In genomic region chr1:209072481-209072880, GRCh38 we compare ENCODE assay signal across 20 cellular contexts.
A peak's percentile ranks its signal among the peaks of the same experiment; 100 is the strongest.
DNase-seq lines count a peak whose midpoint lies in the region; ATAC-seq and TF ChIP-seq lines count a peak whose summit lies in the region.
"Had no signal": no experiment of that assay in that cellular context is flagged by ENCODE, and none has a peak within 500 bp of the region (broad histone marks: within the 10 kb centered on the region; RNA-seq: fewer than 3 reads in every experiment).

No MANE protein-coding gene starts in this region.

- CTCF ChIA-PET in activated CD8-positive, alpha-beta memory T cell treated with anti-CD3 and anti-CD28 coated beads, Interleukin-2, amount 10 ng/mL, durations not matched to agents 7 days and 5 days (lab: Charles Lee), result no interaction called here

- H3K36me3 ChIP-seq in SJSA1 (no peaks in the 10 kb centered on the region), left lung (no peaks in the 10 kb centered on the region)
- H3K36me3 ChIP-seq: Peyer's patch had no signal

- H3K4me1 ChIP-seq in SJSA1 (replicated peaks) (peaks cover 9% of the 10 kb centered on the region), foreskin keratinocyte (peaks cover 3% of the 10 kb centered on the region), left lung (no peaks in the 10 kb centered on the region)
- H3K4me1 ChIP-seq: Caco-2, Peyer's patch had no signal

- H3K4me3 Mint-ChIP-seq in HFFc6, result no peak overlapping the region
- H3K4me3 Mint-ChIP-seq in activated CD8-positive, alpha-beta memory T cell treated with anti-CD3 and anti-CD28 coated beads, Interleukin-2, amount 10 ng/mL, durations not matched to agents 7 days and 5 days, result no peak overlapping the region
- H3K4me3 Mint-ChIP-seq: CD14-positive monocyte had no signal

- peaks cover 3% of the 10 kb centered on the region; the same call in 1 of the 2 replicates for H3K27me3 Mint-ChIP-seq in HFFc6 (ENCODE audit: insufficient read depth)
- no peaks in the 10 kb centered on the region for H3K27me3 Mint-ChIP-seq in activated CD8-positive, alpha-beta memory T cell treated with anti-CD3 and anti-CD28 coated beads, Interleukin-2, amount 10 ng/mL, durations not matched to agents 7 days and 5 days

- no peak overlapping the region for H3K27ac Mint-ChIP-seq in HFFc6
- H3K27ac Mint-ChIP-seq in activated CD8-positive, alpha-beta memory T cell treated with anti-CD3 and anti-CD28 coated beads, Interleukin-2, amount 10 ng/mL, durations not matched to agents 7 days and 5 days, result no peak overlapping the region
- H3K27ac Mint-ChIP-seq: CD14-positive monocyte had no signal

- H3K9me3 Mint-ChIP-seq in HFFc6, result no peaks in the 10 kb centered on the region; the same call in 1 of the 2 replicates
- no peaks in the 10 kb centered on the region for H3K9me3 Mint-ChIP-seq in activated CD8-positive, alpha-beta memory T cell treated with anti-CD3 and anti-CD28 coated beads, Interleukin-2, amount 10 ng/mL, durations not matched to agents 7 days and 5 days (ENCODE audit: low read depth)

- TF ChIP-seq CTCF in HFFc6 (IDR thresholded peaks at IDR 0.05), result no peak
- no peak for TF ChIP-seq CTCF in foreskin keratinocyte (conservative IDR thresholded peaks at IDR 0.05)
- TF ChIP-seq CTCF in left lung (IDR thresholded peaks at IDR 0.05), result no peak

- peak; percentile 58 for DNase-seq in A172 (ENCODE audit: low spot score)
- DNase-seq in HFFc6, result peak; percentile 27
- peak in 1 of 2 experiments; percentile 34 for DNase-seq in SJSA1 (ENCODE audit: low read depth in 1 of 2, low spot score in 2 of 2)
- peak; percentile 59 to 84 for DNase-seq in foreskin keratinocyte
- no peak for DNase-seq in left lung
- DNase-seq in activated CD8-positive, alpha-beta memory T cell treated with anti-CD3 and anti-CD28 coated beads, Interleukin-2, amount 10 ng/mL, durations not matched to agents 7 days and 5 days, result no peak
- DNase-seq: Caco-2, GDM1, GM23248, NCI-H1417, NCI-H1930, NCI-H510A, Peyer's patch, SHP77 treated with DMSO at 0.1 percent for 48 hours had no signal

- H3K27ac ChIP-seq in SJSA1 (peak overlapping the region; percentile 58), foreskin keratinocyte (no peak overlapping the region), left lung (no peak overlapping the region)
- H3K27ac ChIP-seq: GM23248, HL-60, KMS-11, Peyer's patch had no signal

- ATAC-seq in foreskin keratinocyte (peak; percentile 50), HG02571 (IDR thresholded peaks at IDR 0.05; ENCODE audit: unreplicated experiment) (no peak), left lung (no peak), GM19328 (IDR thresholded peaks at IDR 0.05; ENCODE audit: unreplicated experiment) (no peak)
- ATAC-seq in activated CD8-positive, alpha-beta memory T cell treated with anti-CD3 and anti-CD28 coated beads, Interleukin-2, amount 10 ng/mL, durations not matched to agents 7 days and 5 days, result no peak
- ATAC-seq: HepG2 had no signal

- no peaks in the 10 kb centered on the region; the same call in 1 of the 2 replicates for H3K4me1 Mint-ChIP-seq in HFFc6 (ENCODE audit: low read depth)
- H3K4me1 Mint-ChIP-seq in activated CD8-positive, alpha-beta memory T cell treated with anti-CD3 and anti-CD28 coated beads, Interleukin-2, amount 10 ng/mL, durations not matched to agents 7 days and 5 days, result no peaks in the 10 kb centered on the region
- H3K4me1 Mint-ChIP-seq: CD14-positive monocyte had no signal

- H3K36me3 Mint-ChIP-seq in HFFc6 (ENCODE audit: low read depth), result no peaks in the 10 kb centered on the region
- no peaks in the 10 kb centered on the region for H3K36me3 Mint-ChIP-seq in activated CD8-positive, alpha-beta memory T cell treated with anti-CD3 and anti-CD28 coated beads, Interleukin-2, amount 10 ng/mL, durations not matched to agents 7 days and 5 days
- H3K36me3 Mint-ChIP-seq: CD14-positive monocyte had no signal

- H3K9me3 ChIP-seq in SJSA1 (replicated peaks) (no peaks in the 10 kb centered on the region), left lung (no peaks in the 10 kb centered on the region)
- H3K9me3 ChIP-seq: Caco-2, Peyer's patch had no signal

- no peaks in the 10 kb centered on the region for H3K27me3 ChIP-seq in SJSA1 (replicated peaks)
- H3K27me3 ChIP-seq in foreskin keratinocyte, result no peaks in the 10 kb centered on the region
- no peaks in the 10 kb centered on the region for H3K27me3 ChIP-seq in left lung
- H3K27me3 ChIP-seq: Peyer's patch had no signal

- H3K4me3 ChIP-seq in SJSA1 (no peak overlapping the region), left lung (no peak overlapping the region)
- H3K4me3 ChIP-seq: GM23248, Peyer's patch had no signal

- intact Hi-C loops in left lung (cut with DNase I), result no loop called here

Comparison
In these comparisons a context has a peak if more than half of its experiments do, and no peak if none do; other contexts are left out.
1. DNase-seq: peak in A172 (single experiment), HFFc6 (single experiment) and foreskin keratinocyte (2 of 2); none in left lung (0 of 2) and activated CD8-positive, alpha-beta memory T cell treated with anti-CD3 and anti-CD28 coated beads, Interleukin-2, amount 10 ng/mL, durations not matched to agents 7 days and 5 days (single experiment).